8 cellular contexts compared by ENCODE assay signal in the genomic region with DNA sequence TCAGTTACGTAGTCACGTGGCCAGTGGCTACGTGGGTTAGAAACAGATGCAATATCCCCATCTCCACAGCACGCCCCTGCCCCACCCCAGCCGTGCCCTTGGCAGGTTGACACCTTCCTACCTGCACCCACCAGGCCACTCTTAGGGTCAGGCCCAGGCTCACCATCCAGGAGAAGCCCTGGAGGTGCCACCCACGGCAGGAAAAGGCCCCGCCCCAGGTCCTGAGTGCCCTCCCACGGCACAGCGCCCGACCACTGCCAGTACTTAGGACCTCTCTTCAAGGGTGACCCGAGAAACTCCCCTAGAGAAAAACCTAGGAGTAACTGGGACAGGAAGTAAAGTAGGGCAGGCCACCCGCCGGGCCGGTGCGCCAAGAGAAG. TPM values are rescaled to one million over a fixed set of nuclear protein-coding genes. Genes with fewer than 3 reads are reported as not detected.
DNase-seq lines count a peak whose midpoint lies in the region; ATAC-seq and TF ChIP-seq lines count a peak whose summit lies in the region.

No MANE protein-coding gene starts in this region.

- no peaks in the 10 kb centered on the region for H3K9me3 ChIP-seq in mucosa of descending colon

- ATAC-seq in HG02571 (IDR thresholded peaks at IDR 0.05; ENCODE audit: unreplicated experiment) (peak; percentile 1), mucosa of descending colon (peak; percentile 2), GM18517 (IDR thresholded peaks at IDR 0.05; ENCODE audit: unreplicated experiment) (no peak)

- peaks cover 22% of the 10 kb centered on the region for H3K4me1 ChIP-seq in mucosa of descending colon (ENCODE audit: low read depth)

- no peak for DNase-seq in AG04449 (ENCODE audit: low read depth, low spot score)
- no peak for DNase-seq in astrocyte of the spinal cord (ENCODE audit: low read depth, low spot score)
- DNase-seq in mucosa of descending colon = peak; percentile 43 to 67 (median 67)
- DNase-seq in iPS-NIHi7 (ENCODE audit: extremely low spot score) = no peak
- DNase-seq in NK-92 treated with Interleukin-12 subunit alpha and Interleukin-12 subunit beta, amount 100 ng/mL, for 24 hours (lab: John Stamatoyannopoulos, UW) = no peak
- DNase-seq in NCI-H510A treated with DMSO at 0.1 percent for 48 hours (lab: John Stamatoyannopoulos, UW) = no peak

- peaks cover 4% of the 10 kb centered on the region for H3K36me3 ChIP-seq in mucosa of descending colon (ENCODE audit: low read depth)

- H3K4me3 ChIP-seq in AG04449 (ENCODE audit: low read depth, low read length) = peak overlapping the region; percentile 93
- H3K4me3 ChIP-seq in astrocyte of the spinal cord (ENCODE audit: low read depth, low read length) = peak overlapping the region; percentile 75
- H3K4me3 ChIP-seq in mucosa of descending colon = peak overlapping the region; percentile 79

- POLR2A ChIA-PET in AG04449 (lab: Yijun Ruan, JAX) = interaction anchor here (1.0 to 1.1 kb wide), 2 partner anchors 14 to 19 kb away, joined by 3 to 4 read pairs; no protein-coding TSS in a partner anchor

- intact Hi-C loops in mucosa of descending colon (cut with DNase I, micrococcal nuclease) = no loop called here

- in situ Hi-C loops in astrocyte of the spinal cord (cut with HindIII; ENCODE audit: low sequenced_read_pairs) = no loop called here

- TF ChIP-seq CTCF in AG04449 (IDR thresholded peaks at IDR 0.05; ENCODE audit: insufficient read depth, low read length, missing control alignments) (no peak), astrocyte of the spinal cord (IDR thresholded peaks at IDR 0.05; ENCODE audit: low read depth, low read length) (no peak), mucosa of descending colon (IDR thresholded peaks at IDR 0.05) (no peak)

- CTCF ChIA-PET in AG04449 (lab: Yijun Ruan, JAX) = interaction anchor here (0.9 to 1.3 kb wide), 3 partner anchors 10 to 103 kb away, joined by 3 to 6 read pairs (median 4); no protein-coding TSS in a partner anchor

RNA-seq across cellular contexts. Expression of gene C1orf35, which starts 1.5 kb away (rescaled TPM):
- 10 to 100 TPM; 10.6 to 15.7 (median 13.9) TPM for total RNA-seq in mucosa of descending colon

RNA-seq across cellular contexts. Expression of gene MRPL55, which starts 7.5 kb away (rescaled TPM):
- 10 to 100 TPM; 24.3 to 42.1 (median 37.3) TPM for total RNA-seq in mucosa of descending colon

RNA-seq across cellular contexts. Expression of gene ARF1, which starts 19.1 kb away (rescaled TPM):
- total RNA-seq in mucosa of descending colon = 100 to 1,000 TPM; 339 to 490 (median 479) TPM

RNA-seq across cellular contexts. Expression of gene GUK1, which starts 38.5 kb away (rescaled TPM):
- total RNA-seq in mucosa of descending colon = 100 to 1,000 TPM; 165 to 182 (median 178) TPM

RNA-seq across cellular contexts. Expression of gene GJC2, which starts 48.1 kb away (rescaled TPM):
- total RNA-seq in mucosa of descending colon = 1 to 10 TPM in 2 of 3 donors, under 1 TPM in 1; 0.55 to 8.9 (median 1.5) TPM

Comparison
In these comparisons a context has a peak if more than half of its experiments do, and no peak if none do; other contexts are left out.
1. DNase-seq: peak in mucosa of descending colon (3 of 3); none in AG04449 (single experiment), astrocyte of the spinal cord (single experiment), iPS-NIHi7 (single experiment), NK-92 treated with Interleukin-12 subunit alpha and Interleukin-12 subunit beta, amount 100 ng/mL, for 24 hours (single experiment) and NCI-H510A treated with DMSO at 0.1 percent for 48 hours (single experiment).
2. Peak in every context shown above with its lines, with median percentiles within 50 percentile points of each other: H3K4me3 ChIP-seq.